In the genomic region with DNA sequence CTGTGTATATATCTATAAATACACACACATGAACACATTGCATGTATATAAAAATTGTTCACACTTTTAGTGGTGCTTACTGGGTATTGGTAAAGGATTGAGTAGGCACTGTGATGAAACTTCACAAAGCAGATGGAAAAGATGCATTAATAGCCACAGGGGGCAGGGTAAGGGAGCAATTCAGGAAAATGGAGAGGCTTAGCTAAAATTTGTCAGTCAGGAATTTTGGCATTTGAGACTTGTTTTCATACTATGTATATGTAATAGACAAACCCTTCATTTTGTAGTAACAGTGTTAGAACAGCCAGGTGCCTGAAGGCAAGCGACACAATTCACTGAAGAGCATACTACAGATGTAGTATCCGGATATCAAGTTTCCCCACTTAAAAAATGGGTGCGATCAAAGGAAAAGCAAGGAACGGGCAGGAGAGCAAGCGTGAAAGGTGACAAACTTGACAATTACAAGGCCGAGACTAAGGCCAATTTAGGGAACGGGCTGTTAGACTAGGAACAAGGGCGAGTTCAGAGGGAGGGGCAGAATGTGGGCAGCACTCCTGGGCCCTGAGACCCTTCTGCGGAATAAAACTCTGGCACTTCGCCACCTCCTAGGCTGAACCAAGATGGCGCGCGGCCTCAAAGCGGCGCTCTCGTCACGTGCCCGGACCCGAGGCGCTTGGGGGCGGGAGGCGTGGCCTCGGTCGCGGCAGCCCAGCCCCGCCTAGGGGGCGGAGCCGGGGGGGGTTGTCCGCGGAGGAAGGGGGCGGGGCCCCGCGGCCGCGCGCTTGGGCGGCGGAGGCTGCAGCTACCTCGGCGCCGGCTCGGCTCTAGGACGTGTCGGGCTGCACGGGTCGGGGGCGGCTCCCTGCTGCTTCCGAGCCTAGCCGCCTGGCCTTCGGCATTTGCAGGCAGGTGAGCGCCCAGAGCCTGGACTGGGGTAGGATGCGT, we compare ENCODE assay signal across 1 cellular context.
TF ChIP-seq lines count a peak whose summit lies in the region.

A gene (plus strand): TSS at position 771 of the 945 bp plus-strand sequence. CDS start 12,518 bp downstream, outside the sequence.

TF ChIP-seq in HepG2, 621 proteins besides CTCF, POLR2A, EP300 and RAD21 (continued from another document and continues in another):
- TF ChIP-seq, protein P1, sequence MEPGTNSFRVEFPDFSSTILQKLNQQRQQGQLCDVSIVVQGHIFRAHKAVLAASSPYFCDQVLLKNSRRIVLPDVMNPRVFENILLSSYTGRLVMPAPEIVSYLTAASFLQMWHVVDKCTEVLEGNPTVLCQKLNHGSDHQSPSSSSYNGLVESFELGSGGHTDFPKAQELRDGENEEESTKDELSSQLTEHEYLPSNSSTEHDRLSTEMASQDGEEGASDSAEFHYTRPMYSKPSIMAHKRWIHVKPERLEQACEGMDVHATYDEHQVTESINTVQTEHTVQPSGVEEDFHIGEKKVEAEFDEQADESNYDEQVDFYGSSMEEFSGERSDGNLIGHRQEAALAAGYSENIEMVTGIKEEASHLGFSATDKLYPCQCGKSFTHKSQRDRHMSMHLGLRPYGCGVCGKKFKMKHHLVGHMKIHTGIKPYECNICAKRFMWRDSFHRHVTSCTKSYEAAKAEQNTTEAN (CRISPR knock-in tag; conservative IDR thresholded peaks at IDR 0.05) = peak; percentile 42; the same call in 1 of the 2 replicates
- TF ChIP-seq, protein P2, sequence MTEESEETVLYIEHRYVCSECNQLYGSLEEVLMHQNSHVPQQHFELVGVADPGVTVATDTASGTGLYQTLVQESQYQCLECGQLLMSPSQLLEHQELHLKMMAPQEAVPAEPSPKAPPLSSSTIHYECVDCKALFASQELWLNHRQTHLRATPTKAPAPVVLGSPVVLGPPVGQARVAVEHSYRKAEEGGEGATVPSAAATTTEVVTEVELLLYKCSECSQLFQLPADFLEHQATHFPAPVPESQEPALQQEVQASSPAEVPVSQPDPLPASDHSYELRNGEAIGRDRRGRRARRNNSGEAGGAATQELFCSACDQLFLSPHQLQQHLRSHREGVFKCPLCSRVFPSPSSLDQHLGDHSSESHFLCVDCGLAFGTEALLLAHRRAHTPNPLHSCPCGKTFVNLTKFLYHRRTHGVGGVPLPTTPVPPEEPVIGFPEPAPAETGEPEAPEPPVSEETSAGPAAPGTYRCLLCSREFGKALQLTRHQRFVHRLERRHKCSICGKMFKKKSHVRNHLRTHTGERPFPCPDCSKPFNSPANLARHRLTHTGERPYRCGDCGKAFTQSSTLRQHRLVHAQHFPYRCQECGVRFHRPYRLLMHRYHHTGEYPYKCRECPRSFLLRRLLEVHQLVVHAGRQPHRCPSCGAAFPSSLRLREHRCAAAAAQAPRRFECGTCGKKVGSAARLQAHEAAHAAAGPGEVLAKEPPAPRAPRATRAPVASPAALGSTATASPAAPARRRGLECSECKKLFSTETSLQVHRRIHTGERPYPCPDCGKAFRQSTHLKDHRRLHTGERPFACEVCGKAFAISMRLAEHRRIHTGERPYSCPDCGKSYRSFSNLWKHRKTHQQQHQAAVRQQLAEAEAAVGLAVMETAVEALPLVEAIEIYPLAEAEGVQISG (CRISPR knock-in tag; IDR thresholded peaks at IDR 0.05) = peak; percentile 28; the same call in 1 of the 2 replicates
- TF ChIP-seq, protein P3, sequence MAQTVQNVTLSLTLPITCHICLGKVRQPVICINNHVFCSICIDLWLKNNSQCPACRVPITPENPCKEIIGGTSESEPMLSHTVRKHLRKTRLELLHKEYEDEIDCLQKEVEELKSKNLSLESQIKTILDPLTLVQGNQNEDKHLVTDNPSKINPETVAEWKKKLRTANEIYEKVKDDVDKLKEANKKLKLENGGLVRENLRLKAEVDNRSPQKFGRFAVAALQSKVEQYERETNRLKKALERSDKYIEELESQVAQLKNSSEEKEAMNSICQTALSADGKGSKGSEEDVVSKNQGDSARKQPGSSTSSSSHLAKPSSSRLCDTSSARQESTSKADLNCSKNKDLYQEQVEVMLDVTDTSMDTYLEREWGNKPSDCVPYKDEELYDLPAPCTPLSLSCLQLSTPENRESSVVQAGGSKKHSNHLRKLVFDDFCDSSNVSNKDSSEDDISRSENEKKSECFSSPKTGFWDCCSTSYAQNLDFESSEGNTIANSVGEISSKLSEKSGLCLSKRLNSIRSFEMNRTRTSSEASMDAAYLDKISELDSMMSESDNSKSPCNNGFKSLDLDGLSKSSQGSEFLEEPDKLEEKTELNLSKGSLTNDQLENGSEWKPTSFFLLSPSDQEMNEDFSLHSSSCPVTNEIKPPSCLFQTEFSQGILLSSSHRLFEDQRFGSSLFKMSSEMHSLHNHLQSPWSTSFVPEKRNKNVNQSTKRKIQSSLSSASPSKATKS (CRISPR knock-in tag; IDR thresholded peaks at IDR 0.05) = no peak
- no peak for TF ChIP-seq ZFP36L1 (CRISPR knock-in tag; IDR thresholded peaks at IDR 0.05)
- TF ChIP-seq POLR2AphosphoS2 (IDR thresholded peaks at IDR 0.05; ENCODE audit: low read depth, low read length) = peak; percentile 72
- TF ChIP-seq KLF16 (CRISPR knock-in tag; IDR thresholded peaks at IDR 0.05) = no peak
- TF ChIP-seq, protein P4, sequence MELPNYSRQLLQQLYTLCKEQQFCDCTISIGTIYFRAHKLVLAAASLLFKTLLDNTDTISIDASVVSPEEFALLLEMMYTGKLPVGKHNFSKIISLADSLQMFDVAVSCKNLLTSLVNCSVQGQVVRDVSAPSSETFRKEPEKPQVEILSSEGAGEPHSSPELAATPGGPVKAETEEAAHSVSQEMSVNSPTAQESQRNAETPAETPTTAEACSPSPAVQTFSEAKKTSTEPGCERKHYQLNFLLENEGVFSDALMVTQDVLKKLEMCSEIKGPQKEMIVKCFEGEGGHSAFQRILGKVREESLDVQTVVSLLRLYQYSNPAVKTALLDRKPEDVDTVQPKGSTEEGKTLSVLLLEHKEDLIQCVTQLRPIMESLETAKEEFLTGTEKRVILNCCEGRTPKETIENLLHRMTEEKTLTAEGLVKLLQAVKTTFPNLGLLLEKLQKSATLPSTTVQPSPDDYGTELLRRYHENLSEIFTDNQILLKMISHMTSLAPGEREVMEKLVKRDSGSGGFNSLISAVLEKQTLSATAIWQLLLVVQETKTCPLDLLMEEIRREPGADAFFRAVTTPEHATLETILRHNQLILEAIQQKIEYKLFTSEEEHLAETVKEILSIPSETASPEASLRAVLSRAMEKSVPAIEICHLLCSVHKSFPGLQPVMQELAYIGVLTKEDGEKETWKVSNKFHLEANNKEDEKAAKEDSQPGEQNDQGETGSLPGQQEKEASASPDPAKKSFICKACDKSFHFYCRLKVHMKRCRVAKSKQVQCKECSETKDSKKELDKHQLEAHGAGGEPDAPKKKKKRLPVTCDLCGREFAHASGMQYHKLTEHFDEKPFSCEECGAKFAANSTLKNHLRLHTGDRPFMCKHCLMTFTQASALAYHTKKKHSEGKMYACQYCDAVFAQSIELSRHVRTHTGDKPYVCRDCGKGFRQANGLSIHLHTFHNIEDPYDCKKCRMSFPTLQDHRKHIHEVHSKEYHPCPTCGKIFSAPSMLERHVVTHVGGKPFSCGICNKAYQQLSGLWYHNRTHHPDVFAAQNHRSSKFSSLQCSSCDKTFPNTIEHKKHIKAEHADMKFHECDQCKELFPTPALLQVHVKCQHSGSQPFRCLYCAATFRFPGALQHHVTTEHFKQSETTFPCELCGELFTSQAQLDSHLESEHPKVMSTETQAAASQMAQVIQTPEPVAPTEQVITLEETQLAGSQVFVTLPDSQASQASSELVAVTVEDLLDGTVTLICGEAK (IDR thresholded peaks at IDR 0.05) = no peak
- TF ChIP-seq, protein P4 (CRISPR knock-in tag; IDR thresholded peaks at IDR 0.05) = no peak
- TF ChIP-seq FOXO1 (CRISPR knock-in tag; IDR thresholded peaks at IDR 0.05) = no peak
- TF ChIP-seq YY1 (IDR thresholded peaks at IDR 0.05; ENCODE audit: insufficient read depth, insufficient replicate concordance, low read depth, low read length) = peak; percentile 87
- TF ChIP-seq, protein P5, sequence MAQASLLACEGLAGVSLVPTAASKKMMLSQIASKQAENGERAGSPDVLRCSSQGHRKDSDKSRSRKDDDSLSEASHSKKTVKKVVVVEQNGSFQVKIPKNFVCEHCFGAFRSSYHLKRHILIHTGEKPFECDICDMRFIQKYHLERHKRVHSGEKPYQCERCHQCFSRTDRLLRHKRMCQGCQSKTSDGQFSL (CRISPR knock-in tag; IDR thresholded peaks at IDR 0.05) = peak; percentile 60; the same call in 1 of the 2 replicates
- peak; percentile 65; the same call in 1 of the 2 replicates for TF ChIP-seq ZNF563 (CRISPR knock-in tag; IDR thresholded peaks at IDR 0.05)
- no peak for TF ChIP-seq RBAK (CRISPR knock-in tag; IDR thresholded peaks at IDR 0.05)
- no peak for TF ChIP-seq SRSF1 (optimal IDR thresholded peaks at IDR 0.05; ENCODE audit: low read depth, low read length)
- TF ChIP-seq TCF7 (IDR thresholded peaks at IDR 0.05; ENCODE audit: low read depth) = no peak
- TF ChIP-seq, protein P6, sequence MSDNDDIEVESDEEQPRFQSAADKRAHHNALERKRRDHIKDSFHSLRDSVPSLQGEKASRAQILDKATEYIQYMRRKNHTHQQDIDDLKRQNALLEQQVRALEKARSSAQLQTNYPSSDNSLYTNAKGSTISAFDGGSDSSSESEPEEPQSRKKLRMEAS (IDR thresholded peaks at IDR 0.05) = peak; percentile 88
- TF ChIP-seq, protein P7, sequence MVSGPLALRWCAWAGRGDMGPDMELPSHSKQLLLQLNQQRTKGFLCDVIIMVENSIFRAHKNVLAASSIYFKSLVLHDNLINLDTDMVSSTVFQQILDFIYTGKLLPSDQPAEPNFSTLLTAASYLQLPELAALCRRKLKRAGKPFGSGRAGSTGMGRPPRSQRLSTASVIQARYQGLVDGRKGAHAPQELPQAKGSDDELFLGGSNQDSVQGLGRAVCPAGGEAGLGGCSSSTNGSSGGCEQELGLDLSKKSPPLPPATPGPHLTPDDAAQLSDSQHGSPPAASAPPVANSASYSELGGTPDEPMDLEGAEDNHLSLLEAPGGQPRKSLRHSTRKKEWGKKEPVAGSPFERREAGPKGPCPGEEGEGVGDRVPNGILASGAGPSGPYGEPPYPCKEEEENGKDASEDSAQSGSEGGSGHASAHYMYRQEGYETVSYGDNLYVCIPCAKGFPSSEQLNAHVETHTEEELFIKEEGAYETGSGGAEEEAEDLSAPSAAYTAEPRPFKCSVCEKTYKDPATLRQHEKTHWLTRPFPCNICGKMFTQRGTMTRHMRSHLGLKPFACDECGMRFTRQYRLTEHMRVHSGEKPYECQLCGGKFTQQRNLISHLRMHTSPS (CRISPR knock-in tag; IDR thresholded peaks at IDR 0.05; ENCODE audit: low read depth) = no peak
- TF ChIP-seq, protein P8, sequence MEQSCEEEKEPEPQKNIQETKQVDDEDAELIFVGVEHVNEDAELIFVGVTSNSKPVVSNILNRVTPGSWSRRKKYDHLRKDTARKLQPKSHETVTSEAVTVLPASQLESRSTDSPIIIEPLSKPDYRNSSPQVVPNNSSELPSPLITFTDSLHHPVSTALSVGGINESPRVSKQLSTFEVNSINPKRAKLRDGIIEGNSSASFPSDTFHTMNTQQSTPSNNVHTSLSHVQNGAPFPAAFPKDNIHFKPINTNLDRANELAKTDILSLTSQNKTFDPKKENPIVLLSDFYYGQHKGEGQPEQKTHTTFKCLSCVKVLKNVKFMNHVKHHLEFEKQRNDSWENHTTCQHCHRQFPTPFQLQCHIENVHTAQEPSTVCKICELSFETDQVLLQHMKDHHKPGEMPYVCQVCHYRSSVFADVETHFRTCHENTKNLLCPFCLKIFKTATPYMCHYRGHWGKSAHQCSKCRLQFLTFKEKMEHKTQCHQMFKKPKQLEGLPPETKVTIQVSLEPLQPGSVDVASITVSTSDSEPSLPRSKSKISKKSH (CRISPR knock-in tag; IDR thresholded peaks at IDR 0.05; ENCODE audit: borderline replicate concordance) = peak; percentile 45; the same call in 1 of the 2 replicates
- TF ChIP-seq ZFY (CRISPR knock-in tag; IDR thresholded peaks at IDR 0.05) = peak; percentile 31; the same call in 1 of the 2 replicates
- peak; percentile 35 for TF ChIP-seq AGO1 (IDR thresholded peaks at IDR 0.05; ENCODE audit: low read depth, low read length, poor library complexity, severe bottlenecking)
